ENCODE assay signal across 29 cellular contexts in genomic region chr1:36493524-36493923, GRCh38. TPM values are rescaled to one million over a fixed set of nuclear protein-coding genes. Genes with fewer than 3 reads are reported as not detected.
"Had no signal": no experiment of that assay in that cellular context is flagged by ENCODE, and none has a peak within 500 bp of the region (broad histone marks: within the 10 kb centered on the region; RNA-seq: fewer than 3 reads in every experiment).

No MANE protein-coding gene starts in this region.

- H3K27ac Mint-ChIP-seq: naive thymus-derived CD4-positive, alpha-beta T cell; natural killer cell treated with Interleukin-12 subunit alpha and Interleukin-12 subunit beta and Interleukin-15 and Interleukin-18, amount 100 ng/mL, for 72 hours; progenitor cell of endocrine pancreas; stimulated activated memory B cell treated with anti-CD40 and anti-IgM and Interleukin-4, amounts not matched to agents 10 μg/mL and 1 μg/mL and 100 μg/mL, for 72 hours; stimulated activated naive CD8-positive, alpha-beta T cell treated with anti-CD3 and anti-CD28 coated beads, Interleukin-15, amount 100 ng/mL, for 72 hours had no signal

- H3K79me2 ChIP-seq: hepatocyte had no signal

- DNase-seq: islet precursor cell; left ventricle myocardium inferior; mesendoderm; midbrain; mucosa of descending colon; naive thymus-derived CD4-positive, alpha-beta T cell; ovary; small intestine; stimulated activated CD4-positive, alpha-beta T cell treated with anti-CD3 and anti-CD28 coated beads, Interleukin-1b, Interleukin-23, amount 100 ng/mL, for 48 hours; stimulated activated CD4-positive, alpha-beta T cell treated with anti-CD3 and anti-CD28 coated beads, Interleukin-2, amount 100 ng/mL, for 48 hours; stimulated activated CD4-positive, alpha-beta T cell treated with anti-CD3 and anti-CD28 coated beads, Interleukin-4, amount 100 ng/mL, for 4 hours; stimulated activated CD8-positive, alpha-beta memory T cell treated with anti-CD3 and anti-CD28 coated beads, Interleukin-4, amount 100 ng/mL, for 48 hours; stimulated activated naive CD4-positive, alpha-beta T cell treated with Interleukin-2 at 50 U/mL for 16 hours; stimulated activated naive CD8-positive, alpha-beta T cell treated with anti-CD3 and anti-CD28 coated beads, Interleukin-15, amount 100 ng/mL, for 72 hours; substantia nigra; thyroid gland; transverse colon; upper lobe of right lung; uterus had no signal

- H3K9me3 Mint-ChIP-seq: naive thymus-derived CD4-positive, alpha-beta T cell; natural killer cell treated with Interleukin-12 subunit alpha and Interleukin-12 subunit beta and Interleukin-15 and Interleukin-18, amount 100 ng/mL, for 72 hours; stimulated activated naive CD8-positive, alpha-beta T cell treated with anti-CD3 and anti-CD28 coated beads, Interleukin-15, amount 100 ng/mL, for 72 hours had no signal

- H3K4me1 Mint-ChIP-seq: stimulated activated memory B cell treated with anti-CD40 and anti-IgM and Interleukin-4, amounts not matched to agents 10 μg/mL and 1 μg/mL and 100 μg/mL, for 72 hours; stimulated activated naive CD8-positive, alpha-beta T cell treated with anti-CD3 and anti-CD28 coated beads, Interleukin-15, amount 100 ng/mL, for 72 hours had no signal

- H3K27me3 ChIP-seq: hepatocyte, ovary, right atrium auricular region, thyroid gland, upper lobe of right lung, uterus had no signal

- H3K4me1 ChIP-seq: left ventricle myocardium inferior, right atrium auricular region, transverse colon, upper lobe of right lung, uterus had no signal

- FAIRE-seq: small intestine had no signal

- H2AFZ ChIP-seq: hepatocyte had no signal

- H3K27ac ChIP-seq: hepatocyte, left ventricle myocardium inferior, ovary, right atrium auricular region, thyroid gland, transverse colon, upper lobe of right lung, uterus had no signal

- H3K27me3 Mint-ChIP-seq: progenitor cell of endocrine pancreas; stimulated activated naive CD8-positive, alpha-beta T cell treated with anti-CD3 and anti-CD28 coated beads, Interleukin-15, amount 100 ng/mL, for 72 hours had no signal

- H3K36me3 ChIP-seq: left ventricle myocardium inferior, ovary, right atrium auricular region, thyroid gland, transverse colon, upper lobe of right lung, uterus had no signal

- H3K9me3 ChIP-seq: left ventricle myocardium inferior, mucosa of descending colon, ovary, right atrium auricular region, thyroid gland, transverse colon, upper lobe of right lung, uterus had no signal

- H3K4me3 ChIP-seq: hepatocyte, left ventricle myocardium inferior, lung, mucosa of descending colon, ovary, right atrium auricular region, thyroid gland, transverse colon, upper lobe of right lung, uterus had no signal

- H3K4me3 Mint-ChIP-seq: naive thymus-derived CD4-positive, alpha-beta T cell; natural killer cell treated with Interleukin-12 subunit alpha and Interleukin-12 subunit beta and Interleukin-15 and Interleukin-18, amount 100 ng/mL, for 72 hours; stimulated activated memory B cell treated with anti-CD40 and anti-IgM and Interleukin-4, amounts not matched to agents 10 μg/mL and 1 μg/mL and 100 μg/mL, for 72 hours; stimulated activated naive CD8-positive, alpha-beta T cell treated with anti-CD3 and anti-CD28 coated beads, Interleukin-15, amount 100 ng/mL, for 72 hours had no signal

- H3K36me3 Mint-ChIP-seq: naive thymus-derived CD4-positive, alpha-beta T cell; natural killer cell treated with Interleukin-12 subunit alpha and Interleukin-12 subunit beta and Interleukin-15 and Interleukin-18, amount 100 ng/mL, for 72 hours; stimulated activated memory B cell treated with anti-CD40 and anti-IgM and Interleukin-4, amounts not matched to agents 10 μg/mL and 1 μg/mL and 100 μg/mL, for 72 hours had no signal

- H3K4me2 ChIP-seq: hepatocyte had no signal

RNA-seq across cellular contexts. Expression of gene CSF3R, which starts 10.8 kb away (rescaled TPM):
- total RNA-seq: kidney epithelial cell, myocyte, pulmonary artery endothelial cell had no signal
- polyA plus RNA-seq: neural cell had no signal
